ENCODE assay signal across 1 cellular context in the genomic region with DNA sequence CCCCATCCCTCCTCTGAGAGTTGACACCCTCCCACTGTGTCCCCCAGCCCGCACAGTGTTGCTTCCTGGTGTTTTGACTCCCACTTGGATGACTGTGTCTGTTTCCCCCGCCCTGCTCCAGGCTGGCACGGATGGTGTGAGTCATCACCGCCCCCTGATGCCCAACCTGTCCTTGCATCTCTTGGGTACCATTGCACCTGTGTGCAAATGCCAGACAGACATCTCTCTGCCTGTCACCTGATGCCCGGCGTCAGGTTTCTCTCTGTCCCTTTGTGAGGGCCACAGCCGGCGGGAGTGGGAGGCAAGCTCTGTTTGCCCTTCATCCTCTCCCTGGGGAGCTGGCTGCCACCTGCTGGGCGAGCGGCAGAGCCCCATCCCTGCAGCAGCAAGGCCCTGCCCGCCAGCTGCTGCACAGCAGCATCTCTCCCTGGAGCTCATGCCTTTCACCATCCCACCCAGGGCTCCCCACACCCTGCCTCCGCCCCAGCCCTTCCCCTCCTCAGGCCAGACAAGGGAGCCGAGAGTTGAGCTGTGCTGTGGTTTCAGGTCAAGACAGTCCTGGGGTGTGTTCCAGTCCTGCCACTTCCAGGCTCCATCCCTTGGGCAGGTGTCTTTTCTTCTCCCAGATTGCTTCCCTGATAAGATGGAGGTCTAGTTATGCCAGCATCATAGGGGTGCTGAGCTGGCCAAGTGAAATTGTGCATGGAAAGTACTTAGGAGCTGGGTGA.
TF ChIP-seq lines count a peak whose summit lies in the region.

No MANE protein-coding gene starts in this region.

TF ChIP-seq in H1, 55 proteins besides CTCF, POLR2A, EP300 and RAD21:
- TF ChIP-seq, protein P1, sequence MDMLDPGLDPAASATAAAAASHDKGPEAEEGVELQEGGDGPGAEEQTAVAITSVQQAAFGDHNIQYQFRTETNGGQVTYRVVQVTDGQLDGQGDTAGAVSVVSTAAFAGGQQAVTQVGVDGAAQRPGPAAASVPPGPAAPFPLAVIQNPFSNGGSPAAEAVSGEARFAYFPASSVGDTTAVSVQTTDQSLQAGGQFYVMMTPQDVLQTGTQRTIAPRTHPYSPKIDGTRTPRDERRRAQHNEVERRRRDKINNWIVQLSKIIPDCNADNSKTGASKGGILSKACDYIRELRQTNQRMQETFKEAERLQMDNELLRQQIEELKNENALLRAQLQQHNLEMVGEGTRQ (IDR thresholded peaks at IDR 0.05; ENCODE audit: low read length): no peak
- no peak for TF ChIP-seq RXRA (IDR thresholded peaks at IDR 0.05; ENCODE audit: insufficient read depth, low read depth, low read length)
- no peak for TF ChIP-seq SRF (IDR thresholded peaks at IDR 0.05; ENCODE audit: low read depth, low read length)
- TF ChIP-seq NRF1 (IDR thresholded peaks at IDR 0.05; ENCODE audit: low read depth, low read length): no peak
- TF ChIP-seq, protein P2, sequence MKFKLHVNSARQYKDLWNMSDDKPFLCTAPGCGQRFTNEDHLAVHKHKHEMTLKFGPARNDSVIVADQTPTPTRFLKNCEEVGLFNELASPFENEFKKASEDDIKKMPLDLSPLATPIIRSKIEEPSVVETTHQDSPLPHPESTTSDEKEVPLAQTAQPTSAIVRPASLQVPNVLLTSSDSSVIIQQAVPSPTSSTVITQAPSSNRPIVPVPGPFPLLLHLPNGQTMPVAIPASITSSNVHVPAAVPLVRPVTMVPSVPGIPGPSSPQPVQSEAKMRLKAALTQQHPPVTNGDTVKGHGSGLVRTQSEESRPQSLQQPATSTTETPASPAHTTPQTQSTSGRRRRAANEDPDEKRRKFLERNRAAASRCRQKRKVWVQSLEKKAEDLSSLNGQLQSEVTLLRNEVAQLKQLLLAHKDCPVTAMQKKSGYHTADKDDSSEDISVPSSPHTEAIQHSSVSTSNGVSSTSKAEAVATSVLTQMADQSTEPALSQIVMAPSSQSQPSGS (IDR thresholded peaks at IDR 0.05; ENCODE audit: low read length): no peak
- no peak for TF ChIP-seq POU5F1 (IDR thresholded peaks at IDR 0.05; ENCODE audit: low read depth, low read length)
- TF ChIP-seq RFX5 (IDR thresholded peaks at IDR 0.05; ENCODE audit: borderline replicate concordance, low read depth, low read length): no peak
- no peak for TF ChIP-seq ASH2L (IDR thresholded peaks at IDR 0.05; ENCODE audit: low read length)
- TF ChIP-seq MAFK (IDR thresholded peaks at IDR 0.05; ENCODE audit: low read depth, low read length): no peak
- no peak for TF ChIP-seq SAP30 (IDR thresholded peaks at IDR 0.05; ENCODE audit: insufficient read depth, insufficient replicate concordance, low read length)
- no peak for TF ChIP-seq JUN (IDR thresholded peaks at IDR 0.05; ENCODE audit: low read depth, low read length)
- TF ChIP-seq BCL11A (IDR thresholded peaks at IDR 0.05; ENCODE audit: low read depth in 2 of 2, low read length in 2 of 2): no peak
- no peak for TF ChIP-seq EZH2 (IDR thresholded peaks at IDR 0.05; ENCODE audit: low read depth, low read length, severe bottlenecking)
- no peak for TF ChIP-seq NANOG (IDR thresholded peaks at IDR 0.05; ENCODE audit: insufficient read depth, low read depth, low read length, poor library complexity, severe bottlenecking)
- TF ChIP-seq RBBP5 (IDR thresholded peaks at IDR 0.05; ENCODE audit: borderline replicate concordance, low read depth, low read length): no peak
